In the genomic region with DNA sequence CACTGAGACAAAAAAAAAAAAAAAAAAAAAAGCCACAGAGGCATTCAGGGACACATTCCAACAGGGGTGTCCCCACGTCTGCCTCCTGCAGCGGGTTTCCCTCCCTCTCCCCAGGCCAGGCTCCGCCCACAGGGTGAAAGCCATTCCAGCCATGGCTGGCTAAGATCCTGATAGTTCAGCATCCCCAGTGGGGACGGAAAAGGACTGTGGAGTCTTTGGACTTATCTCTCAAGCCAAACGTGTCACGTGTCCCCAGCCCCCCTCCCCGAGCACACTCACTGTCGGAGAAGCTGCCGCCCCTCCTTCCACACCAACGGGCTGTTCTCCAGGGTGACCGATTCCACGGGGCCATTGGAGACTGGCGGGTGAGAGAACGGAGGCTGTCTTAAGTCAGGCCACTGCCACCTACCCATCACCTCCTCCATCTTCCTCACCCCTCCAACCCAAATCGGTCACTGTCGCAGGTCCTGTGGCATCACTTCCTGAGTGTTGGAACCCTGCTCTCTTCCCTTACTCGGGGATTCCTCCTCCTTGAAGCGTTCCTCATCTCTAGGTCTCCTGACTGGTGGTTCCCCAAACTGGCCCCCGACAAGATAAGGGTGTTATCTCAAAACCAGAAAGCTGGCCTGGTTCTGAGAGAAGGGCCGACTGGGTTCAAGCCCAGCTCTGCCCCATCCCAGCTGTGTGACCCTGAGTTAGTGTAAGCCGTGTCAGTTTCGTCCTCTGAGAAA, we compare ENCODE assay signal across 16 cellular contexts. TPM values are rescaled to one million over a fixed set of nuclear protein-coding genes. Genes with fewer than 3 reads are reported as not detected.
DNase-seq lines count a peak whose midpoint lies in the region; ATAC-seq, FAIRE-seq and TF ChIP-seq lines count a peak whose summit lies in the region.
"Had no signal": no experiment of that assay in that cellular context is flagged by ENCODE, and none has a peak within 500 bp of the region (broad histone marks: within the 10 kb centered on the region; RNA-seq: fewer than 3 reads in every experiment).

No MANE protein-coding gene starts in this region.

- in situ Hi-C loops in brain microvascular endothelial cell (cut with HindIII; ENCODE audit: low pct_ligation_motif_present, low sequenced_read_pairs): no loop called here

- FAIRE-seq in GM12892 (lab: Jason Lieb, UNC) (no peak), RCC 7860 (lab: Jason Lieb, UNC) (no peak)
- FAIRE-seq: frontal cortex had no signal

- peaks cover 0 to 7% of the 10 kb centered on the region in 2 donors for H3K36me3 ChIP-seq in body of pancreas (replicated peaks in 1 of 2; ENCODE audit: insufficient read depth in 1 of 2, low read depth in 2 of 2)
- H3K36me3 ChIP-seq in subcutaneous abdominal adipose tissue (ENCODE audit: control insufficient read depth in 5 of 5, insufficient read depth in 5 of 5, low read length in 5 of 5): peaks cover 0 to 53% (median 47%) of the 10 kb centered on the region in 5 donors
- H3K36me3 ChIP-seq in brain microvascular endothelial cell (replicated peaks): peaks cover 55% of the 10 kb centered on the region

- H3K4me3 ChIP-seq in body of pancreas: no peak overlapping the region
- H3K4me3 ChIP-seq in subcutaneous abdominal adipose tissue (ENCODE audit: low read depth in 1 of 5, low read length in 5 of 5): no peak overlapping the region
- H3K4me3 ChIP-seq in brain microvascular endothelial cell (ENCODE audit: low read depth, low read length): no peak overlapping the region
- H3K4me3 ChIP-seq: BLaER1, mucosa of descending colon had no signal

- H3K27ac ChIP-seq in body of pancreas (peak overlapping the region in 2 of 4 donors; percentile 5 to 14), subcutaneous abdominal adipose tissue (ENCODE audit: low read depth, low read length) (peak overlapping the region; percentile 50), brain microvascular endothelial cell (no peak overlapping the region)
- H3K27ac ChIP-seq: BLaER1, parathyroid adenoma had no signal

- TF ChIP-seq POLR2A in body of pancreas (IDR thresholded peaks at IDR 0.05) (no peak), GM12892 (IDR thresholded peaks at IDR 0.05; ENCODE audit: low read depth, low read length) (no peak)

- no peaks in the 10 kb centered on the region for H3K27me3 ChIP-seq in body of pancreas
- no peaks in the 10 kb centered on the region for H3K27me3 ChIP-seq in subcutaneous abdominal adipose tissue (ENCODE audit: control insufficient read depth in 5 of 5, insufficient read depth in 4 of 5, low read length in 5 of 5)
- no peaks in the 10 kb centered on the region for H3K27me3 ChIP-seq in brain microvascular endothelial cell (replicated peaks)
- H3K27me3 ChIP-seq: BLaER1 had no signal

- no peak overlapping the region for H3K9ac ChIP-seq in subcutaneous abdominal adipose tissue (ENCODE audit: low read length in 5 of 5)
- H3K9ac ChIP-seq: BLaER1, parathyroid adenoma had no signal

- 60 to 76% methylated on average over 17 to 22 of the region's 22 CpGs for WGBS in body of pancreas, 2 donors

- H3K9me3 ChIP-seq in body of pancreas: no peaks in the 10 kb centered on the region
- H3K9me3 ChIP-seq in subcutaneous abdominal adipose tissue (ENCODE audit: control insufficient read depth in 5 of 5, low read length in 5 of 5): no peaks in the 10 kb centered on the region
- H3K9me3 ChIP-seq: BLaER1, mucosa of descending colon had no signal

- DNase-seq in HUDEP-2 (lab: John Stamatoyannopoulos, UW; ENCODE audit: unreplicated experiment in 76 of 76): peak in 72 of 76 experiments; percentile 22 to 91 (median 74)
- DNase-seq in body of pancreas: peak in 3 of 4 donors; percentile 56 to 63 (median 61)
- DNase-seq in iPS-NIHi11 (ENCODE audit: low spot score): peak; percentile 78
- no peak for DNase-seq in brain microvascular endothelial cell
- no peak for DNase-seq in NCI-H1930 (lab: John Stamatoyannopoulos, UW)
- no peak for DNase-seq in GM12892 (ENCODE audit: insufficient read length)
- DNase-seq in RCC 7860 (ENCODE audit: low spot score): no peak
- DNase-seq: activated CD4-positive, alpha-beta T cell treated with anti-CD3 and anti-CD28 coated beads, Interleukin-2, amount 10 ng/mL, durations not matched to agents 24 days and 14 days; NCI-H526 treated with DMSO at 0.1 percent for 48 hours; T-helper 17 cell had no signal

- no peak for TF ChIP-seq CTCF in body of pancreas (IDR thresholded peaks at IDR 0.05)
- no peak for TF ChIP-seq CTCF in brain microvascular endothelial cell (IDR thresholded peaks at IDR 0.05; ENCODE audit: low read depth, low read length, missing control alignments)

- H3K4me1 ChIP-seq in body of pancreas (peaks cover 11% of the 10 kb centered on the region), subcutaneous abdominal adipose tissue (ENCODE audit: control insufficient read depth in 5 of 5, insufficient read depth in 5 of 5, low read length in 5 of 5) (peaks cover 7 to 58% (median 53%) of the 10 kb centered on the region in 5 donors)
- H3K4me1 ChIP-seq: parathyroid adenoma had no signal

- intact Hi-C loops in body of pancreas (cut with DNase I): no loop called here

- peak; percentile 69 for ATAC-seq in body of pancreas
- ATAC-seq: mucosa of descending colon, Panc1, T-helper 17 cell had no signal

RNA-seq across cellular contexts. Expression of a gene that starts 9.1 kb away (rescaled TPM):
- 10 to 100 TPM in 1 of 2 donors, 1 to 10 TPM in 1; 8.8 to 13.2 TPM for total RNA-seq in body of pancreas
- polyA plus RNA-seq in GM12892 (2012; ENCODE audit: missing spikeins): 4.0 TPM

RNA-seq across cellular contexts. Expression of a gene that starts 9.5 kb away (rescaled TPM):
- total RNA-seq in body of pancreas: 10 to 100 TPM; 51.4 to 55.5 TPM
- polyA plus RNA-seq in GM12892 (2012; ENCODE audit: missing spikeins): 26.8 TPM

RNA-seq across cellular contexts. Expression of a gene that starts 19.8 kb away (rescaled TPM):
- total RNA-seq in body of pancreas: 10 to 100 TPM; 18.9 to 58.3 TPM
- 31.9 TPM for polyA plus RNA-seq in GM12892 (2012; ENCODE audit: missing spikeins)

RNA-seq across cellular contexts. Expression of a gene that starts 51.7 kb away (rescaled TPM):
- 10 to 100 TPM; 31.4 to 39.2 TPM for total RNA-seq in body of pancreas
- 31.0 TPM for polyA plus RNA-seq in GM12892 (2012; ENCODE audit: missing spikeins)

Comparison
In these comparisons a context has a peak if more than half of its experiments do, and no peak if none do; other contexts are left out.
1. DNase-seq: peak in HUDEP-2 (72 of 76), body of pancreas (3 of 4) and iPS-NIHi11 (single experiment); none in brain microvascular endothelial cell (single experiment), NCI-H1930 (0 of 2), GM12892 (single experiment) and RCC 7860 (single experiment).